1 cellular context compared by ENCODE assay signal in genomic region chr6:133939778-133940667, GRCh38.
TF ChIP-seq lines count a peak whose summit lies in the region.

No MANE protein-coding gene starts in this region.

TF ChIP-seq in A549, 52 proteins besides CTCF, POLR2A, EP300 and RAD21 (continued from another document):
- no peak for TF ChIP-seq FOSL2 (IDR thresholded peaks at IDR 0.05)
- no peak for TF ChIP-seq FOSL2 (CRISPR knock-in tag; IDR thresholded peaks at IDR 0.05)
- TF ChIP-seq HDAC2 (IDR thresholded peaks at IDR 0.05), result no peak
- TF ChIP-seq JUN (IDR thresholded peaks at IDR 0.05), result no peak
- TF ChIP-seq USF2 (IDR thresholded peaks at IDR 0.05), result no peak
- TF ChIP-seq HEYL (CRISPR knock-in tag; IDR thresholded peaks at IDR 0.05), result no peak
- no peak for TF ChIP-seq RFX5 (IDR thresholded peaks at IDR 0.05)
- no peak for TF ChIP-seq ESRRA (IDR thresholded peaks at IDR 0.05; ENCODE audit: borderline replicate concordance, low read length)
- no peak for TF ChIP-seq ZSCAN20 (CRISPR knock-in tag; IDR thresholded peaks at IDR 0.05)
- no peak for TF ChIP-seq KDM5A (IDR thresholded peaks at IDR 0.05)
- no peak for TF ChIP-seq PHF8 (IDR thresholded peaks at IDR 0.05; ENCODE audit: borderline replicate concordance, low read depth)
- no peak for TF ChIP-seq TFCP2L1 (CRISPR knock-in tag; IDR thresholded peaks at IDR 0.05)
- no peak for TF ChIP-seq SMC3 (IDR thresholded peaks at IDR 0.05)
- TF ChIP-seq ELK1 (IDR thresholded peaks at IDR 0.05; ENCODE audit: low read depth, low read length), result no peak
- no peak for TF ChIP-seq EHF (CRISPR knock-in tag; IDR thresholded peaks at IDR 0.05)
- no peak for TF ChIP-seq ZFP36 (IDR thresholded peaks at IDR 0.05; ENCODE audit: borderline replicate concordance, partially characterized antibody)
- TF ChIP-seq NPAS2 (CRISPR knock-in tag; IDR thresholded peaks at IDR 0.05; ENCODE audit: borderline replicate concordance), result no peak
